In genomic region chr3:157523814-157524213, GRCh38 we compare ENCODE assay signal across 1 cellular context.
A peak's percentile ranks its signal among the peaks of the same experiment; 100 is the strongest.
TF ChIP-seq lines count a peak whose summit lies in the region.

No MANE protein-coding gene starts in this region.

TF ChIP-seq in HEK293, 187 proteins besides CTCF, POLR2A, EP300 and RAD21 (continued from another document):
- TF ChIP-seq ZNF280D (tag by site-specific recombination; IDR thresholded peaks at IDR 0.05) = 0 out of 2 replicates have a peak, but pooled peaks have one; percentile 58
